In the genomic region with DNA sequence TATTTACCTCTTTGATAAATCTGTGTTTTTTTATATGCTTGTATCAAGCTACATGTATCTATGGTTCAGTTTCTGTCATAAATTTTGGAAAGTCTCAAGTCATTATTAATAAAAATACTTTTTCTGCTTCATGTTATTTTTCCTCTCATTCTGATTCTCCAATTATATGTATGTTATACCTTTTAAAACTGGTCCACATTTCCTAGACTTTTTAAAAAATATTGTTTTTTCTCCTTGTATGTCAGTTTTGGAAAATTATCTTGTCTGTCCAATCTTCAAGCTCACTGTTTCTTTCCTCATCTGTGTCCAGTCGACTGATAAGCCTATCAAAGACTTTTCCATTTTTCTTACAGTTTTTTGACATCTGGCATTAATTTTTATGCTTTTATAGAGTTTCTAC, we compare ENCODE assay signal across 20 cellular contexts.
DNase-seq lines count a peak whose midpoint lies in the region; ATAC-seq, FAIRE-seq and TF ChIP-seq lines count a peak whose summit lies in the region.
"Had no signal": no experiment of that assay in that cellular context is flagged by ENCODE, and none has a peak within 500 bp of the region (broad histone marks: within the 10 kb centered on the region; RNA-seq: fewer than 3 reads in every experiment).

No MANE protein-coding gene starts in this region.

- H3K4me2 ChIP-seq in mesenchymal stem cell (ENCODE audit: low read length, poor library complexity, severe bottlenecking): no peak overlapping the region
- H3K4me2 ChIP-seq: GM23338 had no signal

- no peak overlapping the region for H4K91ac ChIP-seq in mesenchymal stem cell (ENCODE audit: low read length)

- H3K9ac ChIP-seq in mesenchymal stem cell (ENCODE audit: low read length): no peak overlapping the region

- TF ChIP-seq CTCF in D721Med (IDR thresholded peaks at IDR 0.05; ENCODE audit: insufficient read depth, missing control alignments) (no peak), VCaP (conservative IDR thresholded peaks at IDR 0.05) (no peak)

- H3K4me1 ChIP-seq in mesenchymal stem cell (ENCODE audit: control insufficient read depth, insufficient read depth, low read depth, low read length): no peaks in the 10 kb centered on the region

- H4K8ac ChIP-seq in mesenchymal stem cell (ENCODE audit: low read length): no peak overlapping the region

- WGBS in mesenchymal stem cell: no CpG with 5 or more reads among the region's 1 CpG

- no peak overlapping the region for H2BK15ac ChIP-seq in mesenchymal stem cell (ENCODE audit: low read depth, poor library complexity, severe bottlenecking)

- peak overlapping the region; percentile 69 for H3K27ac ChIP-seq in VCaP
- no peak overlapping the region for H3K27ac ChIP-seq in mesenchymal stem cell (ENCODE audit: low read length, poor library complexity, severe bottlenecking)

- H3K4ac ChIP-seq in mesenchymal stem cell (ENCODE audit: low read depth in 1 of 2, low read length in 2 of 2): no peak overlapping the region

- DNase-seq in D721Med (ENCODE audit: insufficient read length, low spot score): no peak
- DNase-seq in mesenchymal stem cell: peak; percentile 1
- DNase-seq in foreskin melanocyte: no peak
- DNase-seq in NCI-H2107 (lab: John Stamatoyannopoulos, UW): no peak
- DNase-seq: C1 segment of cervical spinal cord; Calu3; CD4-positive, alpha-beta memory T cell; COR-L47; DMS 273 treated with DMSO at 0.1 percent for 48 hours; DMS79; EL; GDM1; H9; HFFc6 had no signal

- no peak for ATAC-seq in GM21423 (IDR thresholded peaks at IDR 0.05; ENCODE audit: unreplicated experiment)
- ATAC-seq: GM12878, GM23338, HCT116 had no signal

- H3K79me1 ChIP-seq in mesenchymal stem cell (replicated peaks; ENCODE audit: low read length, poor library complexity, severe bottlenecking): no peaks in the 10 kb centered on the region

- H2AK5ac ChIP-seq in mesenchymal stem cell (ENCODE audit: low read length, severe bottlenecking): no peak overlapping the region

- no peak overlapping the region for H2BK12ac ChIP-seq in mesenchymal stem cell (ENCODE audit: low read length in 2 of 2)

- H3K14ac ChIP-seq in mesenchymal stem cell (ENCODE audit: low read length in 2 of 2): no peak overlapping the region

- H3K4me3 ChIP-seq in mesenchymal stem cell (ENCODE audit: insufficient read depth in 1 of 2, low read depth in 1 of 2, low read length in 2 of 2): no peak overlapping the region
- H3K4me3 ChIP-seq: GM12878, GM23338 had no signal

- peaks cover 43% of the 10 kb centered on the region for H3K9me3 ChIP-seq in mesenchymal stem cell (ENCODE audit: control insufficient read depth, low read length)

- H3K18ac ChIP-seq in mesenchymal stem cell (ENCODE audit: low read depth in 1 of 2, low read length in 2 of 2): no peak overlapping the region

- FAIRE-seq in D721Med (lab: Jason Lieb, UNC): peak; percentile 46
- FAIRE-seq: GM12878, GM19239 had no signal

- no peak overlapping the region for H2BK120ac ChIP-seq in mesenchymal stem cell (ENCODE audit: low read depth, low read length)

- H3K27me3 ChIP-seq in mesenchymal stem cell (ENCODE audit: control insufficient read depth in 1 of 2, insufficient read depth in 1 of 2, low read length in 2 of 2): no peaks in the 10 kb centered on the region

- no peak overlapping the region for H3K23ac ChIP-seq in mesenchymal stem cell (ENCODE audit: low read length in 2 of 2)

- no peaks in the 10 kb centered on the region for H3K36me3 ChIP-seq in mesenchymal stem cell (ENCODE audit: control insufficient read depth in 1 of 2, insufficient read depth in 2 of 2, low read depth in 1 of 2, low read length in 2 of 2)

- H2BK5ac ChIP-seq in mesenchymal stem cell (ENCODE audit: low read depth, low read length, poor library complexity, severe bottlenecking): no peak overlapping the region

- H2AFZ ChIP-seq in mesenchymal stem cell (ENCODE audit: low read depth, low read length): no peak overlapping the region
- H2AFZ ChIP-seq: GM23338 had no signal
